8 cellular contexts compared by ENCODE assay signal in the genomic region with DNA sequence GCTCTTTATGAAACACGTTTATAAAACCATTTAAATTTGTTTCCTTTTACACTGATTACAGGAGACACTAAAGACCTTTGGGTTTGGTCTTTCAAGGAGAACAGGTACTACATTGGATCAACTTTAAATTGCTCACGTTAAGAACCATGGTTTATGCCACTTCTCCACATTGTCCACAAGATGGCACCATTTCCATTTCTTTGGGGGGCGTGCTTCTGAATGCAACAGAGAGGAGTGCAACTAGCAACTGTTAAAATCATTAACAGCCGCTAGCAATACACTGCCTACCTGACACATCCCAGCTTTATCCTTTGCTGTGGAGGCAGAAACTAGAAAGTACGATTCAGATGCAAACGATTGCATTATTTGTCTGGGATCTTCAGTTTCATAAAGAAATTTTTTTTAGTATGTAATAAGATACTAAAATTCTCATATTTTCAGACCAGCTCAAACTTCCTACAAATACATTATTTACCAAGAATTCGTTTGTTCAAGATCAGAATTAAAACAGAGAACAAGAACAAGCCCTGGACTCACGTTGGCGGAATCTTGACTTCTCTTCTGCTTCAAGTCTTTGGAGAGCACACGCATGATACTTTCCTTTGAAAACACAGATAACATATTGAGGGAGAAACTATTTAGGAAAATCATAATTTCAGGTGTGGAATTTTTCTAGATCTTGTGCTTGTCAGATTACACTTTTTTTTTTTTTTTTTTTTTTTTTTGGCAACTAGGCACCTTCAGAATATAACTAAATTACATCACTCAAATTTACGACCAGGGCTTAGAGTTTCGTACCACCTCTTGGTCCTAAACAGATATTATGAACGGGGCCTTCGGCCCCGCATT. TPM values are rescaled to one million over a fixed set of nuclear protein-coding genes. Genes with fewer than 3 reads are reported as not detected.
DNase-seq lines count a peak whose midpoint lies in the region; ATAC-seq and TF ChIP-seq lines count a peak whose summit lies in the region.

No MANE protein-coding gene starts in this region.

- TF ChIP-seq CTCF in DND-41 (IDR thresholded peaks at IDR 0.05; ENCODE audit: borderline replicate concordance, extremely low read depth, low read length, poor library complexity, severe bottlenecking) = peak; percentile 96
- peak; percentile 78 for TF ChIP-seq CTCF in OCI-LY3 (IDR thresholded peaks at IDR 0.05; ENCODE audit: low read depth, low read length)
- peak; percentile 73 to 86 (median 83) for TF ChIP-seq CTCF in esophagus muscularis mucosa (IDR thresholded peaks at IDR 0.05)
- peak; percentile 88 for TF ChIP-seq CTCF in natural killer cell (IDR thresholded peaks at IDR 0.05)
- peak; percentile 51 to 70 for TF ChIP-seq CTCF in suprapubic skin (IDR thresholded peaks at IDR 0.05)

- no peaks in the 10 kb centered on the region for H3K36me3 ChIP-seq in DND-41 (ENCODE audit: insufficient read depth, low read length)
- H3K36me3 ChIP-seq in OCI-LY3 (replicated peaks; ENCODE audit: low read depth, low read length) = no peaks in the 10 kb centered on the region
- no peaks in the 10 kb centered on the region for H3K36me3 ChIP-seq in esophagus muscularis mucosa
- no peaks in the 10 kb centered on the region for H3K36me3 ChIP-seq in suprapubic skin

- H4K20me1 ChIP-seq in DND-41 (ENCODE audit: insufficient read depth, low read length) (no peaks in the 10 kb centered on the region), OCI-LY3 (ENCODE audit: insufficient read depth, low read length) (no peaks in the 10 kb centered on the region)

- no peak for TF ChIP-seq EP300 in Ishikawa (IDR thresholded peaks at IDR 0.05; ENCODE audit: borderline replicate concordance)
- no peak for TF ChIP-seq EP300 in esophagus muscularis mucosa (IDR thresholded peaks at IDR 0.05)
- no peak for TF ChIP-seq EP300 in suprapubic skin (IDR thresholded peaks at IDR 0.05)

- H2AFZ ChIP-seq in DND-41 (ENCODE audit: low read depth, low read length) (no peak overlapping the region), OCI-LY3 (ENCODE audit: low read depth, low read length) (peak overlapping the region; percentile 59; the same call in 1 of the 2 replicates)

- peaks cover 18% of the 10 kb centered on the region for H3K4me1 ChIP-seq in DND-41 (ENCODE audit: insufficient read depth, low read length)
- H3K4me1 ChIP-seq in OCI-LY3 (ENCODE audit: low read length) = peaks cover 43% of the 10 kb centered on the region
- peaks cover 26 to 35% (median 32%) of the 10 kb centered on the region in 4 donors for H3K4me1 ChIP-seq in esophagus muscularis mucosa
- peaks cover 32% of the 10 kb centered on the region for H3K4me1 ChIP-seq in suprapubic skin

- no peak for TF ChIP-seq POLR2A in esophagus muscularis mucosa (IDR thresholded peaks at IDR 0.05; ENCODE audit: low read depth)
- TF ChIP-seq POLR2A in suprapubic skin (IDR thresholded peaks at IDR 0.05) = no peak

- H3K27ac ChIP-seq in DND-41 (ENCODE audit: low read length) (no peak overlapping the region), OCI-LY3 (ENCODE audit: low read length) (no peak overlapping the region), esophagus muscularis mucosa (replicated peaks in 1 of 4) (no peak overlapping the region), suprapubic skin (no peak overlapping the region)

- DNase-seq in DND-41 (peak; percentile 66), activated T-cell treated with anti-CD3 and anti-CD28 coated beads for 48 hours (ENCODE audit: low read depth) (peak; percentile 29), esophagus muscularis mucosa (ENCODE audit: extremely low spot score) (peak; percentile 90), natural killer cell (peak; percentile 21), suprapubic skin (ENCODE audit: low spot score in 2 of 2) (no peak)

- H3K4me3 ChIP-seq in DND-41 (ENCODE audit: low read depth in 1 of 2, low read length in 2 of 2) (peak overlapping the region in 1 of 2 experiments; percentile 46; a peak in 2 of 4 replicates), OCI-LY3 (ENCODE audit: low read length) (peak overlapping the region; percentile 91), esophagus muscularis mucosa (peak overlapping the region; percentile 51 to 64 (median 57)), suprapubic skin (peak overlapping the region; percentile 56)

- H3K27me3 Mint-ChIP-seq in natural killer cell (ENCODE audit: low read depth in 2 of 2) = peaks cover 38 to 55% of the 10 kb centered on the region in 2 donors

- peak; percentile 96 for TF ChIP-seq RAD21 in Ishikawa (IDR thresholded peaks at IDR 0.05; ENCODE audit: low read depth)

- no peaks in the 10 kb centered on the region for H3K9me3 ChIP-seq in DND-41 (ENCODE audit: insufficient read depth, low read length, severe bottlenecking)
- no peaks in the 10 kb centered on the region for H3K9me3 ChIP-seq in OCI-LY3 (ENCODE audit: insufficient read depth, low read length)
- no peaks in the 10 kb centered on the region for H3K9me3 ChIP-seq in esophagus muscularis mucosa
- H3K9me3 ChIP-seq in suprapubic skin = no peaks in the 10 kb centered on the region

- H3K79me2 ChIP-seq in DND-41 (ENCODE audit: insufficient read depth, low read length) (no peaks in the 10 kb centered on the region), OCI-LY3 (ENCODE audit: low read length) (no peaks in the 10 kb centered on the region)

- peak overlapping the region; percentile 63 for H3K4me2 ChIP-seq in DND-41 (ENCODE audit: insufficient read depth, low read length)
- peak overlapping the region; percentile 98 for H3K4me2 ChIP-seq in OCI-LY3 (ENCODE audit: low read length)

- H3K27me3 ChIP-seq in DND-41 (ENCODE audit: insufficient read depth, low read length, poor library complexity) (peaks cover 17% of the 10 kb centered on the region), OCI-LY3 (ENCODE audit: low read depth, low read length) (peaks cover 25% of the 10 kb centered on the region), esophagus muscularis mucosa (peaks cover 8 to 77% (median 31%) of the 10 kb centered on the region in 4 donors), suprapubic skin (peaks cover 53% of the 10 kb centered on the region)

- no peak overlapping the region for H3K9ac ChIP-seq in DND-41 (ENCODE audit: low read depth, low read length)
- H3K9ac ChIP-seq in OCI-LY3 (ENCODE audit: low read length) = no peak overlapping the region

- peak; percentile 89 for ATAC-seq in DND-41 (ENCODE audit: insufficient read depth, low read depth)
- ATAC-seq in GM21723 (IDR thresholded peaks at IDR 0.05; ENCODE audit: unreplicated experiment) = peak; percentile 64
- peak; percentile 59 to 75 (median 63) for ATAC-seq in natural killer cell

- peak overlapping the region; percentile 82 to 94 for H3K27ac Mint-ChIP-seq in natural killer cell

- H3K9me3 Mint-ChIP-seq in natural killer cell = no peaks in the 10 kb centered on the region

- peaks cover 26 to 36% of the 10 kb centered on the region in 2 donors for H3K4me1 Mint-ChIP-seq in natural killer cell

- intact Hi-C loops in esophagus muscularis mucosa (cut with DNase I) (loop anchor here (2.0 to 10.0 kb wide), 2 partner anchors 61 to 543 kb away; a partner anchor contains a TSS), natural killer cell (cut with micrococcal nuclease) (loop anchor here (1.0 to 10.0 kb wide), 5 partner anchors 61 to 857 kb away; a partner anchor contains a TSS)

- H3K4me3 Mint-ChIP-seq in natural killer cell = peak overlapping the region; percentile 86

- 7% methylated on average over 15 of the region's 15 CpGs for WGBS in esophagus muscularis mucosa
- WGBS in suprapubic skin = 3% methylated on average over 15 of the region's 15 CpGs

- H3K36me3 Mint-ChIP-seq in natural killer cell = no peaks in the 10 kb centered on the region

TF ChIP-seq in Ishikawa, 13 proteins besides CTCF, POLR2A, EP300 and RAD21 (continues in another document):
- TF ChIP-seq TAF1 (IDR thresholded peaks at IDR 0.05; ENCODE audit: low read depth) (no peak), CEBPB (IDR thresholded peaks at IDR 0.05) (no peak), ZBTB7A (IDR thresholded peaks at IDR 0.05; ENCODE audit: low read depth) (no peak), NFIC (IDR thresholded peaks at IDR 0.05) (no peak), FOXM1 (IDR thresholded peaks at IDR 0.05; ENCODE audit: borderline replicate concordance, low read depth) (no peak), TEAD4 (IDR thresholded peaks at IDR 0.05) (no peak)
- TF ChIP-seq, protein P1, sequence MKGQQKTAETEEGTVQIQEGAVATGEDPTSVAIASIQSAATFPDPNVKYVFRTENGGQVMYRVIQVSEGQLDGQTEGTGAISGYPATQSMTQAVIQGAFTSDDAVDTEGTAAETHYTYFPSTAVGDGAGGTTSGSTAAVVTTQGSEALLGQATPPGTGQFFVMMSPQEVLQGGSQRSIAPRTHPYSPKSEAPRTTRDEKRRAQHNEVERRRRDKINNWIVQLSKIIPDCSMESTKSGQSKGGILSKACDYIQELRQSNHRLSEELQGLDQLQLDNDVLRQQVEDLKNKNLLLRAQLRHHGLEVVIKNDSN (IDR thresholded peaks at IDR 0.05) = no peak
- TF ChIP-seq, protein P2, sequence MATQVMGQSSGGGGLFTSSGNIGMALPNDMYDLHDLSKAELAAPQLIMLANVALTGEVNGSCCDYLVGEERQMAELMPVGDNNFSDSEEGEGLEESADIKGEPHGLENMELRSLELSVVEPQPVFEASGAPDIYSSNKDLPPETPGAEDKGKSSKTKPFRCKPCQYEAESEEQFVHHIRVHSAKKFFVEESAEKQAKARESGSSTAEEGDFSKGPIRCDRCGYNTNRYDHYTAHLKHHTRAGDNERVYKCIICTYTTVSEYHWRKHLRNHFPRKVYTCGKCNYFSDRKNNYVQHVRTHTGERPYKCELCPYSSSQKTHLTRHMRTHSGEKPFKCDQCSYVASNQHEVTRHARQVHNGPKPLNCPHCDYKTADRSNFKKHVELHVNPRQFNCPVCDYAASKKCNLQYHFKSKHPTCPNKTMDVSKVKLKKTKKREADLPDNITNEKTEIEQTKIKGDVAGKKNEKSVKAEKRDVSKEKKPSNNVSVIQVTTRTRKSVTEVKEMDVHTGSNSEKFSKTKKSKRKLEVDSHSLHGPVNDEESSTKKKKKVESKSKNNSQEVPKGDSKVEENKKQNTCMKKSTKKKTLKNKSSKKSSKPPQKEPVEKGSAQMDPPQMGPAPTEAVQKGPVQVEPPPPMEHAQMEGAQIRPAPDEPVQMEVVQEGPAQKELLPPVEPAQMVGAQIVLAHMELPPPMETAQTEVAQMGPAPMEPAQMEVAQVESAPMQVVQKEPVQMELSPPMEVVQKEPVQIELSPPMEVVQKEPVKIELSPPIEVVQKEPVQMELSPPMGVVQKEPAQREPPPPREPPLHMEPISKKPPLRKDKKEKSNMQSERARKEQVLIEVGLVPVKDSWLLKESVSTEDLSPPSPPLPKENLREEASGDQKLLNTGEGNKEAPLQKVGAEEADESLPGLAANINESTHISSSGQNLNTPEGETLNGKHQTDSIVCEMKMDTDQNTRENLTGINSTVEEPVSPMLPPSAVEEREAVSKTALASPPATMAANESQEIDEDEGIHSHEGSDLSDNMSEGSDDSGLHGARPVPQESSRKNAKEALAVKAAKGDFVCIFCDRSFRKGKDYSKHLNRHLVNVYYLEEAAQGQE (IDR thresholded peaks at IDR 0.05; ENCODE audit: low read depth) = no peak

RNA-seq across cellular contexts. Expression of a gene that starts 0.7 kb away (rescaled TPM):
- total RNA-seq in esophagus muscularis mucosa (not detected), natural killer cell (not detected), suprapubic skin (not detected)

RNA-seq across cellular contexts. Expression of a gene that starts 12.3 kb away (rescaled TPM):
- total RNA-seq in esophagus muscularis mucosa (10 to 100 TPM in 1 of 4 donors, 1 to 10 TPM in 3; 8.4 to 12.5 (median 9.3) TPM), natural killer cell (not detected), suprapubic skin (1 to 10 TPM; 5.1 to 7.9 (median 5.8) TPM)

RNA-seq across cellular contexts. Expression of a gene that starts 54.8 kb away (rescaled TPM):
- not detected for total RNA-seq in esophagus muscularis mucosa
- not detected for total RNA-seq in natural killer cell
- not detected for total RNA-seq in suprapubic skin

Comparison
In these comparisons a context has a peak if more than half of its experiments do, and no peak if none do; other contexts are left out.
1. DNase-seq: peak in DND-41 (single experiment), activated T-cell treated with anti-CD3 and anti-CD28 coated beads for 48 hours (single experiment), esophagus muscularis mucosa (single experiment) and natural killer cell (single experiment); none in suprapubic skin (0 of 2).
2. RNA of a gene that starts 12.3 kb away (total RNA-seq): 8.4 to 12.5 TPM in esophagus muscularis mucosa and 5.1 to 7.9 TPM in suprapubic skin; not detected in natural killer cell; every median in the first group is over 4 times any median in the second.
3. Peak in every context shown above with its lines, with median percentiles within 50 percentile points of each other: ATAC-seq and CTCF ChIP-seq.